Comparison of ENCODE assay signal across 8 cellular contexts in the genomic region with DNA sequence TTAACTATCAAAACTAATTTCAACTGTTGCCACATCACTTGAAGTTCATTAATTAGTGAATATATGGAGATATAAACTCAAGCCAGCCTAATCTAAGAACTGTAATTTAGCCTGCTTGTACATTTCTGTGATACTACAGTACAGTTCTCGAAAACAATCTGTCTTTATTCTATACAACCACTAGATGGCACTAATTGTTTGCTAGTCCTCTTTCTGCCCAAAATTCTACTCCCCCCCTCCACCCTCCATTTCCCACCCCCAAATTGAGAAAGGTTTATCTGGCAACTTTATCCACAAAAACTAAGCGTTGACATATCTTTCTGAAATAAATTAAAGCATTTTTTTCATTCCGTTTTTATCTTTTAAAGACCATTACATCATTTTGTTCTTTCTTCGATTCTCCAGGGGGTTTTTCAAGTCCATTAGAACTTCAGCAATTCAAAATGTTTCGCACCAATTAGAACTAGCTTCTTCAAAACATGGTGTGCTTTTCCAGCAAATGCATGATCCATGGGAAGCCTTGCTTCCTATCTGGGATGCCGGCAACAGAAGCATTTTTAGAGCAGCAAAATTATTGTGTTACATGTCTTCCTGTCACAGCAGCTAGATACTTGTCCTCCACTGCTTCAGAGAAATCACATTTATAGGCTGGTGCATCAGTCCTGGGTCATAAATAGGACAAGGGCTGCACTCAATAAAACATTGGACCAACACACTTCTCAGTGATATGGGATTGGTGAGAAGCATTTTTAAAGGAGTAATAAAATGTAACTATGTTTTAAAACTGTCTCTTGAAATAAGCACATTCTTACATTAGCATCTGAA.
DNase-seq lines count a peak whose midpoint lies in the region; ATAC-seq and TF ChIP-seq lines count a peak whose summit lies in the region.

No MANE protein-coding gene starts in this region.

- no peak overlapping the region for H2BK15ac ChIP-seq in H9 (ENCODE audit: low read depth, low read length)
- H2BK15ac ChIP-seq in neuronal stem cell (ENCODE audit: low read length) = no peak overlapping the region

- no peak overlapping the region for H3K56ac ChIP-seq in H9 (ENCODE audit: insufficient read length, low read depth, low read length)

- H2BK120ac ChIP-seq in H9 (ENCODE audit: low read depth, low read length, poor library complexity, severe bottlenecking) (no peak overlapping the region), neuronal stem cell (ENCODE audit: low read depth, low read length) (no peak overlapping the region)

- H2BK20ac ChIP-seq in H9 (ENCODE audit: low read depth, low read length, poor library complexity, severe bottlenecking) = no peak overlapping the region

- DNase-seq in D341Med (ENCODE audit: low spot score) = peak; percentile 33
- no peak for DNase-seq in H9
- DNase-seq in RWPE2 (ENCODE audit: low spot score) = no peak
- DNase-seq in heart left ventricle = no peak
- no peak for DNase-seq in vagina (ENCODE audit: extremely low spot score in 2 of 2)
- DNase-seq in neuronal stem cell (ENCODE audit: low spot score) = no peak
- DNase-seq in GF-D8 (lab: John Stamatoyannopoulos, UW) = no peak

- H3K4me1 ChIP-seq in H9 (ENCODE audit: insufficient read depth, low read length) (no peaks in the 10 kb centered on the region; the same call in 1 of the 2 replicates), RWPE2 (ENCODE audit: insufficient read depth, poor library complexity, severe bottlenecking) (no peaks in the 10 kb centered on the region), heart left ventricle (peaks cover 0 to 10% (median 0%) of the 10 kb centered on the region in 12 donors), vagina (no peaks in the 10 kb centered on the region), neuronal stem cell (ENCODE audit: control insufficient read depth in 2 of 2, insufficient read depth in 1 of 2, low read depth in 1 of 2, low read length in 2 of 2) (peaks cover 0 to 3% of the 10 kb centered on the region in 2 donors)

- H2BK12ac ChIP-seq in H9 (ENCODE audit: insufficient read length, low read depth, low read length) (no peak overlapping the region), neuronal stem cell (ENCODE audit: low read length) (no peak overlapping the region)

- no peaks in the 10 kb centered on the region for H3K79me2 ChIP-seq in H9 (ENCODE audit: insufficient read depth, low read length)

- H3K79me1 ChIP-seq in H9 (ENCODE audit: insufficient read depth, low read depth, low read length, poor library complexity, severe bottlenecking) (no peaks in the 10 kb centered on the region), neuronal stem cell (ENCODE audit: low read depth, low read length) (no peaks in the 10 kb centered on the region)

- H3K27me3 Mint-ChIP-seq in H9 (ENCODE audit: low read depth) = peaks cover 100% of the 10 kb centered on the region

- H3K4me1 Mint-ChIP-seq in H9 = peaks cover 15 to 30% of the 10 kb centered on the region in 2 experiments

- TF ChIP-seq CTCF in H9 (conservative IDR thresholded peaks at IDR 0.05) = peak; percentile 79
- TF ChIP-seq CTCF in RWPE2 (IDR thresholded peaks at IDR 0.05; ENCODE audit: poor library complexity, severe bottlenecking) = peak; percentile 79
- peak; percentile 45 to 77 (median 60) for TF ChIP-seq CTCF in heart left ventricle (IDR thresholded peaks at IDR 0.05)
- TF ChIP-seq CTCF in vagina (IDR thresholded peaks at IDR 0.05) = peak in 2 of 3 experiments; percentile 36 to 47

- H3K14ac ChIP-seq in H9 (ENCODE audit: insufficient read depth, low read length) (no peak overlapping the region), neuronal stem cell (ENCODE audit: low read length) (no peak overlapping the region)

- H4K20me1 ChIP-seq in H9 (ENCODE audit: control insufficient read depth, insufficient read depth, insufficient read length) = peaks cover under 1% of the 10 kb centered on the region

- H3K27ac ChIP-seq in H9 (ENCODE audit: insufficient read length, low read depth, low read length) (no peak overlapping the region), RWPE2 (ENCODE audit: poor library complexity, severe bottlenecking) (no peak overlapping the region), heart left ventricle (no peak overlapping the region), vagina (no peak overlapping the region), neuronal stem cell (replicated peaks; ENCODE audit: low read length) (no peak overlapping the region)

- no peak overlapping the region for H3K9ac ChIP-seq in H9 (ENCODE audit: extremely low read depth, insufficient read length, low read length)
- H3K9ac ChIP-seq in neuronal stem cell (ENCODE audit: low read depth, low read length, poor library complexity) = no peak overlapping the region

- no peak overlapping the region for H4K5ac ChIP-seq in H9 (ENCODE audit: insufficient read length, low read depth, low read length)

- H3K4me2 ChIP-seq in H9 (ENCODE audit: insufficient read depth, insufficient read length, low read length) (no peak overlapping the region), neuronal stem cell (ENCODE audit: insufficient read depth, low read length, poor library complexity, severe bottlenecking) (no peak overlapping the region)

- H3K4ac ChIP-seq in H9 (ENCODE audit: low read depth, low read length) (no peak overlapping the region), neuronal stem cell (ENCODE audit: low read length) (no peak overlapping the region)

- no peak overlapping the region for H3K4me3 Mint-ChIP-seq in H9

- H2BK5ac ChIP-seq in H9 (ENCODE audit: insufficient read length, low read length) (no peak overlapping the region), neuronal stem cell (ENCODE audit: low read length) (no peak overlapping the region)

- H3K36me3 ChIP-seq in RWPE2 (ENCODE audit: low read depth) = no peaks in the 10 kb centered on the region
- no peaks in the 10 kb centered on the region for H3K36me3 ChIP-seq in heart left ventricle
- no peaks in the 10 kb centered on the region for H3K36me3 ChIP-seq in vagina
- no peaks in the 10 kb centered on the region for H3K36me3 ChIP-seq in neuronal stem cell (replicated peaks in 1 of 2; ENCODE audit: control insufficient read depth in 2 of 2, insufficient read depth in 2 of 2, low read length in 2 of 2)

- no peaks in the 10 kb centered on the region for H3K23me2 ChIP-seq in H9 (ENCODE audit: insufficient read length, low read depth, low read length, poor library complexity, severe bottlenecking)

- peaks cover 45% of the 10 kb centered on the region; the same call in 1 of the 2 replicates for H3K27me3 ChIP-seq in H9 (ENCODE audit: insufficient read depth, low read length)
- peaks cover 59% of the 10 kb centered on the region for H3K27me3 ChIP-seq in RWPE2 (ENCODE audit: insufficient read depth, poor library complexity, severe bottlenecking)
- peaks cover 0 to 61% (median 11%) of the 10 kb centered on the region in 9 donors for H3K27me3 ChIP-seq in heart left ventricle
- no peaks in the 10 kb centered on the region for H3K27me3 ChIP-seq in vagina
- H3K27me3 ChIP-seq in neuronal stem cell (ENCODE audit: control insufficient read depth in 3 of 3, insufficient read depth in 3 of 3, low read depth in 1 of 3, low read length in 3 of 3) = peaks cover 0 to 44% (median 3%) of the 10 kb centered on the region in 3 experiments

- H2AFZ ChIP-seq in H9 (ENCODE audit: low read length) (no peak overlapping the region), neuronal stem cell (ENCODE audit: low read length) (no peak overlapping the region)

- H3K4me3 ChIP-seq in RWPE2 (ENCODE audit: severe bottlenecking) (no peak overlapping the region), heart left ventricle (no peak overlapping the region), vagina (no peak overlapping the region), neuronal stem cell (ENCODE audit: low read length in 2 of 2) (no peak overlapping the region)

- H3K9me3 Mint-ChIP-seq in H9 = peaks cover 3 to 5% of the 10 kb centered on the region in 2 experiments; a peak in 3 of 5 replicates

- H4K91ac ChIP-seq in H9 (ENCODE audit: insufficient read length, low read depth, low read length) (no peak overlapping the region), neuronal stem cell (ENCODE audit: low read depth, low read length, poor library complexity) (no peak overlapping the region)

- TF ChIP-seq POLR2A in heart left ventricle (IDR thresholded peaks at IDR 0.05) (no peak), vagina (IDR thresholded peaks at IDR 0.05) (no peak)

- no peak for ATAC-seq in RWPE2 (ENCODE audit: low read depth)
- ATAC-seq in heart left ventricle = peak in 2 of 4 donors; percentile 62 to 69
- no peak for ATAC-seq in HG03139 (IDR thresholded peaks at IDR 0.05; ENCODE audit: unreplicated experiment)

- H4K8ac ChIP-seq in H9 (replicated peaks; ENCODE audit: insufficient read length, low read depth, low read length) (no peak overlapping the region), neuronal stem cell (ENCODE audit: low read depth, low read length) (no peak overlapping the region)

- H3K9me3 ChIP-seq in H9 (ENCODE audit: control insufficient read depth, low read depth, low read length) (no peaks in the 10 kb centered on the region), RWPE2 (ENCODE audit: severe bottlenecking) (no peaks in the 10 kb centered on the region), heart left ventricle (no peaks in the 10 kb centered on the region), vagina (no peaks in the 10 kb centered on the region), neuronal stem cell (replicated peaks in 1 of 2; ENCODE audit: control insufficient read depth in 2 of 2, insufficient read depth in 1 of 2, low read depth in 1 of 2, low read length in 2 of 2) (no peaks in the 10 kb centered on the region)

- intact Hi-C loops in heart left ventricle (cut with DNase I) = loop anchor here in 9 of 10 donors (1.0 to 10.0 kb wide), 10 partner anchors 247 to 557 kb away; no protein-coding TSS in a partner anchor
- intact Hi-C loops in vagina (cut with DNase I) = no loop called here

- H2AK5ac ChIP-seq in H9 (ENCODE audit: insufficient read length, low read length) = no peak overlapping the region
- H2AK5ac ChIP-seq in neuronal stem cell (ENCODE audit: low read depth, low read length) = no peak overlapping the region

- no peaks in the 10 kb centered on the region for H3K36me3 Mint-ChIP-seq in H9 (ENCODE audit: insufficient read depth in 1 of 3, low read depth in 3 of 3)

- H3K18ac ChIP-seq in H9 (ENCODE audit: insufficient read length, low read depth, low read length) (no peak overlapping the region), neuronal stem cell (ENCODE audit: low read length) (no peak overlapping the region)

- H3K23ac ChIP-seq in H9 (ENCODE audit: insufficient read length, low read depth, low read length) (no peak overlapping the region), neuronal stem cell (ENCODE audit: low read depth, low read length, poor library complexity) (no peak overlapping the region)

- no peak overlapping the region for H3K27ac Mint-ChIP-seq in H9

- H3T11ph ChIP-seq in H9 (ENCODE audit: low read length) = no peak overlapping the region

- WGBS in H9 (ENCODE audit: extremely low coverage, insufficient read length, low lambda C conversion rate) = no CpG with 5 or more reads among the region's 6 CpGs
- 22 to 30% (median 24%) methylated on average over 6 of the region's 6 CpGs for WGBS in heart left ventricle, 4 donors
- no CpG with 5 or more reads among the region's 6 CpGs for WGBS in neuronal stem cell (ENCODE audit: extremely low coverage in 2 of 2, insufficient read length in 2 of 2, insufficient replicate concordance in 1 of 2), 2 donors
